Comparison of ENCODE assay signal across 1 cellular context in the genomic region with DNA sequence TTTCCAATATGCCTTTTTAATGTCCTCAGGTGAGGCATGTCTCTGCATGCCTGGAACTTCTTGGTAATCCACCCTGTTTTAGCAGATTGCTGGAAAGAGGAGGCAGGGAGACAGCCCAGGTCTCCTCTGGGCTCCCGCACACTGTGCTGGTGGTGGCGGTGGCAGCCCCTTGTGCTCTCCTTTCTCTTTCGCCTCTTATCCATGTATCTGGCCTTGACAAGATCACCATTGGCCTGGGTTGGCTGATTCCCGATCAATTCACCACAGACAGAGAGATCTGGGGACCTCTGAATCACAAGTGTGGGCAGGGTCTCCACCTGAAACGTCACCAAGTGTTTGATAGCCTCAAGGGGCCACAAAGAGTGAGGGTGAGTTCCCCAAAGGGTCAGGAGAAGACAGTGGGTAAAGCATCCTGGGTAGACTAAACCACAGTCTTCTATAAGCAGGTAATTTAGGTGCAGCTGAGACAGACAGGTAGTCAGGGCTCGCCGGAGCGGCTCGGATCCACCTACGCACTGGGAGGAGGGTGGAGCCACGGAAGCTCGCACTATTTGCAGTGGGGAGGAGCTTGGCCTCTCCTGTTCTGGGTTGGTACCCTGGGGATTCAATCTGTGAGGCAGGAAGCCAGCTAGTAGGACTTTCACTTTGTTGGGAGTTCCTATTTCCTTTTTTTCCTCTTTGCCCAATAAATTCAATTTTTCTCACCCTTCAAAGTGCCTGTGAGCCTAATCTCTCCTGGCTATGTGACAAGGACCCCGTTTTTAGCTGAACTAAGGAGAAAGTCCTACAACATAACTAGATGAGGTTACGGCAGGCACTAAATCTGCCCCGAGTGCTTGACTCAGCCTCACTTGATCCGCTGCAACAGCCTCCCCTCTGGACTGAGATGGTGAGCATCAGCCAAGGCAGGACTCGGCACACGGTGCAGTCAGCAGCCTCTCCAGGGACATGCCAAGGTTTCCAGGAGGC.
TF ChIP-seq lines count a peak whose summit lies in the region.

No MANE protein-coding gene starts in this region.

TF ChIP-seq in HepG2, 621 proteins besides CTCF, POLR2A, EP300 and RAD21 (continued from another document):
- TF ChIP-seq, protein P1, sequence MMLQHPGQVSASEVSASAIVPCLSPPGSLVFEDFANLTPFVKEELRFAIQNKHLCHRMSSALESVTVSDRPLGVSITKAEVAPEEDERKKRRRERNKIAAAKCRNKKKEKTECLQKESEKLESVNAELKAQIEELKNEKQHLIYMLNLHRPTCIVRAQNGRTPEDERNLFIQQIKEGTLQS (CRISPR knock-in tag; IDR thresholded peaks at IDR 0.05): no peak
- TF ChIP-seq ZFP82 (CRISPR knock-in tag; IDR thresholded peaks at IDR 0.05; ENCODE audit: borderline replicate concordance): no peak
- TF ChIP-seq, protein P2, sequence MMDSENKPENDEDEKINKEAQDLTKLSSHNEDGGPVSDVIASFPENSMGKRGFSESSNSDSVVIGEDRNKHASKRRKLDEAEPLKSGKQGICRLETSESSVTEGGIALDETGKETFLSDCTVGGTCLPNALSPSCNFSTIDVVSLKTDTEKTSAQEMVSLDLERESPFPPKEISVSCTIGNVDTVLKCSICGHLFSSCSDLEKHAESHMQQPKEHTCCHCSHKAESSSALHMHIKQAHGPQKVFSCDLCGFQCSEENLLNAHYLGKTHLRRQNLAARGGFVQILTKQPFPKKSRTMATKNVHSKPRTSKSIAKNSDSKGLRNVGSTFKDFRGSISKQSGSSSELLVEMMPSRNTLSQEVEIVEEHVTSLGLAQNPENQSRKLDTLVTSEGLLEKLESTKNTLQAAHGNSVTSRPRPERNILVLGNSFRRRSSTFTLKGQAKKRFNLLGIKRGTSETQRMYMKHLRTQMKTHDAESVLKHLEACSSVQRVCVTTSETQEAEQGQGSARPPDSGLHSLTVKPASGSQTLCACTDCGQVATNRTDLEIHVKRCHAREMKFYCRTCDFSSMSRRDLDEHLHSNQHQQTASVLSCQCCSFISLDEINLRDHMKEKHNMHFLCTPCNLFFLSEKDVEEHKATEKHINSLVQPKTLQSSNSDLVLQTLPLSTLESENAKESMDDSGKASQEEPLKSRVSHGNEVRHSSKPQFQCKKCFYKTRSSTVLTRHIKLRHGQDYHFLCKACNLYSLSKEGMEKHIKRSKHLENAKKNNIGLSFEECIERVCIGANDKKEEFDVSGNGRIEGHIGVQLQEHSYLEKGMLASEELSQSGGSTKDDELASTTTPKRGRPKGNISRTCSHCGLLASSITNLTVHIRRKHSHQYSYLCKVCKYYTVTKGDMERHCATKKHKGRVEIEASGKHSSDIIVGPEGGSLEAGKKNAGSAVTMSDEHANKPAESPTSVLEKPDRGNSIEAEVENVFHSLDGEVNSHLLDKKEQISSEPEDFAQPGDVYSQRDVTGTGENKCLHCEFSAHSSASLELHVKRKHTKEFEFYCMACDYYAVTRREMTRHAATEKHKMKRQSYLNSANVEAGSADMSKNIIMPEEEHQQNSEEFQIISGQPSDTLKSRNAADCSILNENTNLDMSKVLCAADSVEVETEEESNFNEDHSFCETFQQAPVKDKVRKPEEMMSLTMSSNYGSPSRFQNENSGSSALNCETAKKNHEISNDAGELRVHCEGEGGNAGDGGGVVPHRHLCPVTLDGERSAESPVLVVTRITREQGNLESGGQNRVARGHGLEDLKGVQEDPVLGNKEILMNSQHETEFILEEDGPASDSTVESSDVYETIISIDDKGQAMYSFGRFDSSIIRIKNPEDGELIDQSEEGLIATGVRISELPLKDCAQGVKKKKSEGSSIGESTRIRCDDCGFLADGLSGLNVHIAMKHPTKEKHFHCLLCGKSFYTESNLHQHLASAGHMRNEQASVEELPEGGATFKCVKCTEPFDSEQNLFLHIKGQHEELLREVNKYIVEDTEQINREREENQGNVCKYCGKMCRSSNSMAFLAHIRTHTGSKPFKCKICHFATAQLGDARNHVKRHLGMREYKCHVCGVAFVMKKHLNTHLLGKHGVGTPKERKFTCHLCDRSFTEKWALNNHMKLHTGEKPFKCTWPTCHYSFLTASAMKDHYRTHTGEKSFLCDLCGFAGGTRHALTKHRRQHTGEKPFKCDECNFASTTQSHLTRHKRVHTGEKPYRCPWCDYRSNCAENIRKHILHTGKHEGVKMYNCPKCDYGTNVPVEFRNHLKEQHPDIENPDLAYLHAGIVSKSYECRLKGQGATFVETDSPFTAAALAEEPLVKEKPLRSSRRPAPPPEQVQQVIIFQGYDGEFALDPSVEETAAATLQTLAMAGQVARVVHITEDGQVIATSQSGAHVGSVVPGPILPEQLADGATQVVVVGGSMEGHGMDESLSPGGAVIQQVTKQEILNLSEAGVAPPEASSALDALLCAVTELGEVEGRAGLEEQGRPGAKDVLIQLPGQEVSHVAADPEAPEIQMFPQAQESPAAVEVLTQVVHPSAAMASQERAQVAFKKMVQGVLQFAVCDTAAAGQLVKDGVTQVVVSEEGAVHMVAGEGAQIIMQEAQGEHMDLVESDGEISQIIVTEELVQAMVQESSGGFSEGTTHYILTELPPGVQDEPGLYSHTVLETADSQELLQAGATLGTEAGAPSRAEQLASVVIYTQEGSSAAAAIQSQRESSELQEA (CRISPR knock-in tag; IDR thresholded peaks at IDR 0.05; ENCODE audit: not compliant biosample characterization): peak; percentile 68
- no peak for TF ChIP-seq NFE2L1 (CRISPR knock-in tag; IDR thresholded peaks at IDR 0.05; ENCODE audit: borderline replicate concordance)
- TF ChIP-seq EHMT2 (IDR thresholded peaks at IDR 0.05; ENCODE audit: borderline replicate concordance, low read depth, low read length): no peak
- TF ChIP-seq, protein P3, sequence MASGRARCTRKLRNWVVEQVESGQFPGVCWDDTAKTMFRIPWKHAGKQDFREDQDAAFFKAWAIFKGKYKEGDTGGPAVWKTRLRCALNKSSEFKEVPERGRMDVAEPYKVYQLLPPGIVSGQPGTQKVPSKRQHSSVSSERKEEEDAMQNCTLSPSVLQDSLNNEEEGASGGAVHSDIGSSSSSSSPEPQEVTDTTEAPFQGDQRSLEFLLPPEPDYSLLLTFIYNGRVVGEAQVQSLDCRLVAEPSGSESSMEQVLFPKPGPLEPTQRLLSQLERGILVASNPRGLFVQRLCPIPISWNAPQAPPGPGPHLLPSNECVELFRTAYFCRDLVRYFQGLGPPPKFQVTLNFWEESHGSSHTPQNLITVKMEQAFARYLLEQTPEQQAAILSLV (CRISPR knock-in tag; IDR thresholded peaks at IDR 0.05; ENCODE audit: borderline replicate concordance): no peak
- TF ChIP-seq, protein P4, sequence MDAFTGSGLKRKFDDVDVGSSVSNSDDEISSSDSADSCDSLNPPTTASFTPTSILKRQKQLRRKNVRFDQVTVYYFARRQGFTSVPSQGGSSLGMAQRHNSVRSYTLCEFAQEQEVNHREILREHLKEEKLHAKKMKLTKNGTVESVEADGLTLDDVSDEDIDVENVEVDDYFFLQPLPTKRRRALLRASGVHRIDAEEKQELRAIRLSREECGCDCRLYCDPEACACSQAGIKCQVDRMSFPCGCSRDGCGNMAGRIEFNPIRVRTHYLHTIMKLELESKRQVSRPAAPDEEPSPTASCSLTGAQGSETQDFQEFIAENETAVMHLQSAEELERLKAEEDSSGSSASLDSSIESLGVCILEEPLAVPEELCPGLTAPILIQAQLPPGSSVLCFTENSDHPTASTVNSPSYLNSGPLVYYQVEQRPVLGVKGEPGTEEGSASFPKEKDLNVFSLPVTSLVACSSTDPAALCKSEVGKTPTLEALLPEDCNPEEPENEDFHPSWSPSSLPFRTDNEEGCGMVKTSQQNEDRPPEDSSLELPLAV (CRISPR knock-in tag; conservative IDR thresholded peaks at IDR 0.05; ENCODE audit: low read depth): no peak
- no peak for TF ChIP-seq ZNF20 (CRISPR knock-in tag; IDR thresholded peaks at IDR 0.05)
- TF ChIP-seq GATA4 (IDR thresholded peaks at IDR 0.05; ENCODE audit: borderline replicate concordance, low read depth): no peak
- TF ChIP-seq ZNF331 (CRISPR knock-in tag; IDR thresholded peaks at IDR 0.05): peak; percentile 27; the same call in 1 of the 2 replicates
- TF ChIP-seq THYN1 (CRISPR knock-in tag; IDR thresholded peaks at IDR 0.05; ENCODE audit: borderline replicate concordance, low read depth): no peak
- no peak for TF ChIP-seq SIN3A (IDR thresholded peaks at IDR 0.05; ENCODE audit: borderline replicate concordance, low read depth, low read length)
- no peak for TF ChIP-seq BRD4 (CRISPR knock-in tag; IDR thresholded peaks at IDR 0.05)
- no peak for TF ChIP-seq HNRNPL (IDR thresholded peaks at IDR 0.05; ENCODE audit: low read depth, low read length)
